In the genomic region with DNA sequence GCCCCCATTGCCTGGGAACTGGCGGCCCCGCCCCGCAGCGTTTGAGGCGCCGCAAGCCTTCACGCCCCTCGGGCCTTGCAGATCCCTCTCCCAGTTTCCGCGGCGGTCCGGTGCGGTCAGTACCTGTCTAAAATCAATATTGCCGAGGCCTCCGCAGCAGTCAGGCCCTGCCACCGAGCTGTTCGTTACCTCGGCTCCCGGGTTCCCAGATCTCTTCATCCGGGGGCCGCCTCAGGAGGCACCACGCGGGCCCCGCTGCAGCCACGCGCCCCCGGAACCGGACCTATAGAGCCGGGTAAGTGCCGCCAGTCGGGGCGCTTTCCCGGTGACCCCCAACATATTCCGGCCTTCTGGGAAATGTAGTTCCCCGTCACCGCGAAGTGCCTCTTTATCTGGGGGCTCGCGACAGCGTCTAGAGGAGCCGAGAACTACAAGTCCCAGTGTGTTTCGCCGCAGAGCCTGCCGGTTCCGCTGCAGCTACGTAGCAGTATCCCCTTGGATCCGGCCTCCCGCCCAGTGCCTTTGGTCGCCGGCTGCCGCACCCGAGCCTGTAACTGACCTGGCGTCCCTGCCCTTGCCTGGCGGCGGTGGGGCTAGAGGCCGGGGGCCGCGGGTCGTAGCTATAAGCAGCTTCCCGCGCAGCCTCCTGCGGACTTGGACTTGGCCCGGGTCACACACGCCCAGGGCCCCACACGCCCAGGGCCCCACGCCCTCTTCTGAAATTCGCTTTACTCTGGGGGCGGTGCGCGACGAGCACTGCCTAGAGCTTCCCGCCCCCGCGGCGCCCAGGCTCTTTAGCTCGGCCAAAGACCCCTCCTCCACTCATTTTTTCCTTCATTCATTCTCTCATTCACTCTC, we compare ENCODE assay signal across 8 cellular contexts. TPM values are rescaled to one million over a fixed set of nuclear protein-coding genes. Genes with fewer than 3 reads are reported as not detected.
DNase-seq lines count a peak whose midpoint lies in the region; ATAC-seq, FAIRE-seq and TF ChIP-seq lines count a peak whose summit lies in the region.

A gene with protein sequence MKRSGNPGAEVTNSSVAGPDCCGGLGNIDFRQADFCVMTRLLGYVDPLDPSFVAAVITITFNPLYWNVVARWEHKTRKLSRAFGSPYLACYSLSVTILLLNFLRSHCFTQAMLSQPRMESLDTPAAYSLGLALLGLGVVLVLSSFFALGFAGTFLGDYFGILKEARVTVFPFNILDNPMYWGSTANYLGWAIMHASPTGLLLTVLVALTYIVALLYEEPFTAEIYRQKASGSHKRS (minus strand): TSS at position 301 of the 858 bp plus-strand sequence. CDS start 82 bp downstream, at position 219.

- peak within 1 kb of the TSS; percentile 42 for H3K56ac ChIP-seq in H1 (replicated peaks; ENCODE audit: insufficient read length, low read depth, low read length)

- CTCF ChIA-PET in H1 (lab: Charles Lee; ENCODE audit: partially characterized antibody), result interaction anchor here (1.0 to 7.4 kb wide), 9 partner anchors 10 to 95 kb away, joined by 3 to 54 read pairs (median 4); no protein-coding TSS in a partner anchor

- DNase-seq in COLO668 (lab: John Stamatoyannopoulos, UW; ENCODE audit: unreplicated experiment) (peak; percentile 93), HT1080 (ENCODE audit: low read depth) (peak; percentile 98), NOMO-1 treated with DMSO at 0.1 percent for 48 hours (lab: John Stamatoyannopoulos, UW; ENCODE audit: unreplicated experiment) (peak; percentile 99), H1 (ENCODE audit: low read depth in 1 of 2, low spot score in 2 of 2) (peak; percentile 90 to 93), memory B cell (ENCODE audit: low spot score in 2 of 2) (peak; percentile 88 to 90)
- DNase-seq in activated CD8-positive, alpha-beta memory T cell treated with anti-CD3 and anti-CD28 coated beads for 4 hours (ENCODE audit: low read depth in 2 of 2), result peak; percentile 84 to 92
- peak; percentile 80 for DNase-seq in stimulated activated CD8-positive, alpha-beta memory T cell treated with anti-CD3 and anti-CD28 coated beads, Interleukin-12 subunit alpha, Interleukin-12 subunit beta, amount 100 ng/mL, for 24 hours (ENCODE audit: extremely low read depth)

- H2AFZ ChIP-seq in H1 (ENCODE audit: low read length), result peak within 1 kb of the TSS; percentile 54; the same call in 1 of the 2 replicates

- peak within 1 kb of the TSS; percentile 76 for H3K27ac Mint-ChIP-seq in memory B cell

- no peak within 1 kb of the TSS for H3K14ac ChIP-seq in H1 (ENCODE audit: insufficient read length)

- peaks cover 9% of the 10 kb centered on the region for H3K23me2 ChIP-seq in H1 (ENCODE audit: low read depth, low read length)

- H3K9ac ChIP-seq in H1 (replicated peaks in 1 of 4; ENCODE audit: extremely low read depth in 1 of 4, low read depth in 3 of 4, low read length in 3 of 4), result peak within 1 kb of the TSS; percentile 69 to 89 (median 70)

- H3K36me3 ChIP-seq in H1 (ENCODE audit: control insufficient read depth in 2 of 4, insufficient read depth in 4 of 4, low read length in 3 of 4), result no peaks in the 10 kb centered on the region

- peak within 1 kb of the TSS; percentile 96 for H4K91ac ChIP-seq in H1 (replicated peaks; ENCODE audit: insufficient read length, low read length)

- peaks cover 0 to 20% of the 10 kb centered on the region in 2 experiments; a peak in 2 of 4 replicates for H3K79me2 ChIP-seq in H1 (ENCODE audit: control insufficient read depth in 1 of 2, insufficient read depth in 2 of 2, low read length in 2 of 2)

- H4K20me1 ChIP-seq in H1 (replicated peaks in 1 of 2; ENCODE audit: control insufficient read depth in 1 of 2, insufficient read depth in 2 of 2, low read length in 2 of 2), result no peaks in the 10 kb centered on the region

- H4K5ac ChIP-seq in H1 (ENCODE audit: insufficient read length, low read depth, low read length), result peak within 1 kb of the TSS; percentile 88

- peak within 1 kb of the TSS; percentile 97; the same call in 1 of the 2 replicates for H2AK5ac ChIP-seq in H1 (ENCODE audit: low read depth, low read length)

- TF ChIP-seq CTCF in H1 (IDR thresholded peaks at IDR 0.05; ENCODE audit: control extremely low read depth in 1 of 3, insufficient read depth in 1 of 3, low read depth in 1 of 3, low read length in 3 of 3), result no peak

- H3K4ac ChIP-seq in H1 (replicated peaks; ENCODE audit: insufficient read length, low read depth, low read length), result peak within 1 kb of the TSS; percentile 81

- peak within 1 kb of the TSS; percentile 89 to 96 for H3K4me2 ChIP-seq in H1 (ENCODE audit: insufficient read depth in 1 of 2, low read depth in 2 of 2, low read length in 2 of 2)

- H3K4me1 Mint-ChIP-seq in memory B cell, result peaks cover 13% of the 10 kb centered on the region

- no peak within 1 kb of the TSS for H2BK15ac ChIP-seq in H1 (ENCODE audit: low read length)

- H2BK5ac ChIP-seq in H1 (ENCODE audit: low read depth, low read length), result peak within 1 kb of the TSS; percentile 16

- POLR2A ChIA-PET in H1 (lab: Charles Lee; ENCODE audit: partially characterized antibody), result interaction anchor here (0.8 to 5.3 kb wide), 9 partner anchors 9 to 316 kb away, joined by 3 to 20 read pairs (median 3); partner anchors contain the start of gene RASD1

- H3K9me3 Mint-ChIP-seq in memory B cell, result no peaks in the 10 kb centered on the region

- H3K4me1 ChIP-seq in H1 (replicated peaks in 1 of 4; ENCODE audit: control insufficient read depth in 3 of 4, insufficient read depth in 4 of 4, low read length in 3 of 4), result peaks cover 0 to 10% (median 2%) of the 10 kb centered on the region in 4 experiments; a peak in 4 of 7 replicates

- H3K79me1 ChIP-seq in H1 (ENCODE audit: low read depth, low read length), result no peaks in the 10 kb centered on the region; the same call in none of the 2 replicates

- peak in 1 of 2 experiments; percentile 9; a peak in 1 of 3 replicates for TF ChIP-seq EP300 in H1 (IDR thresholded peaks at IDR 0.05; ENCODE audit: borderline replicate concordance in 1 of 2, low read depth in 2 of 2, low read length in 2 of 2)

- no peak within 1 kb of the TSS for H2BK20ac ChIP-seq in H1 (ENCODE audit: low read length)

- TF ChIP-seq POLR2A in H1 (IDR thresholded peaks at IDR 0.05; ENCODE audit: control extremely low read depth in 1 of 2, low read depth in 2 of 2, low read length in 2 of 2), result peak; percentile 4 to 78; a peak in 2 of 3 replicates

- ATAC-seq in GM21360 (IDR thresholded peaks at IDR 0.05; ENCODE audit: unreplicated experiment) (peak; percentile 91), memory B cell (ENCODE audit: low read depth) (peak; percentile 88)

- H3K4me3 Mint-ChIP-seq in memory B cell, result peak within 1 kb of the TSS; percentile 85

- H3K9me3 ChIP-seq in H1 (ENCODE audit: insufficient read depth in 2 of 2, low read depth in 1 of 2, low read length in 1 of 2), result no peaks in the 10 kb centered on the region

- H4K8ac ChIP-seq in H1 (ENCODE audit: extremely low read depth, insufficient read depth, low read length), result peak within 1 kb of the TSS; percentile 97

- peak within 1 kb of the TSS; percentile 28 for H2BK120ac ChIP-seq in H1 (replicated peaks; ENCODE audit: low read depth, low read length)

- no peaks in the 10 kb centered on the region for H3K36me3 Mint-ChIP-seq in memory B cell

- H3K18ac ChIP-seq in H1 (ENCODE audit: extremely low read depth, low read length), result peak within 1 kb of the TSS; percentile 87

- no peaks in the 10 kb centered on the region for H3K27me3 Mint-ChIP-seq in memory B cell

- H3K27me3 ChIP-seq in H1 (replicated peaks in 1 of 4; ENCODE audit: control insufficient read depth in 3 of 4, extremely low read depth in 1 of 4, insufficient read depth in 3 of 4, low read length in 3 of 4), result no peaks in the 10 kb centered on the region

- TF ChIP-seq RAD21 in H1 (IDR thresholded peaks at IDR 0.05 in 1 of 2, conservative IDR thresholded peaks at IDR 0.05 in 1 of 2; ENCODE audit: low read depth in 2 of 2, low read length in 2 of 2), result no peak

- H3K23ac ChIP-seq in H1 (ENCODE audit: insufficient read length), result no peak within 1 kb of the TSS

- peak within 1 kb of the TSS; percentile 69 to 87 (median 86) for H3K4me3 ChIP-seq in H1 (ENCODE audit: extremely low read depth in 1 of 4, insufficient read depth in 2 of 4, low read depth in 3 of 4, low read length in 4 of 4)

- FAIRE-seq in H1 (lab: Jason Lieb, UNC), result peak; percentile 88

- peak within 1 kb of the TSS; percentile 60; the same call in 1 of the 2 replicates for H3K27ac ChIP-seq in H1 (ENCODE audit: low read depth, low read length)

- WGBS in H1 (ENCODE audit: extremely low coverage in 1 of 2, insufficient coverage in 1 of 2, insufficient read length in 1 of 2, insufficient replicate concordance in 2 of 2, low coverage in 1 of 2, low lambda C conversion rate in 2 of 2, missing lambda C conversion rate in 1 of 2), 2 experiments, result 1% methylated on average over 69 of the region's 76 CpGs; no CpG with 5 or more reads in 1 of the 2 experiments

- peak within 1 kb of the TSS; percentile 4; the same call in 1 of the 2 replicates for H2BK12ac ChIP-seq in H1 (ENCODE audit: low read depth, low read length)

TF ChIP-seq in H1, 55 proteins besides CTCF, POLR2A, EP300 and RAD21 (continues in another document):
- TF ChIP-seq KDM5A (IDR thresholded peaks at IDR 0.05; ENCODE audit: low read length) (0 out of 2 replicates have a peak, but pooled peaks have one; percentile 30), BCL11A (IDR thresholded peaks at IDR 0.05; ENCODE audit: low read depth in 2 of 2, low read length in 2 of 2) (no peak)
- TF ChIP-seq, protein P1, sequence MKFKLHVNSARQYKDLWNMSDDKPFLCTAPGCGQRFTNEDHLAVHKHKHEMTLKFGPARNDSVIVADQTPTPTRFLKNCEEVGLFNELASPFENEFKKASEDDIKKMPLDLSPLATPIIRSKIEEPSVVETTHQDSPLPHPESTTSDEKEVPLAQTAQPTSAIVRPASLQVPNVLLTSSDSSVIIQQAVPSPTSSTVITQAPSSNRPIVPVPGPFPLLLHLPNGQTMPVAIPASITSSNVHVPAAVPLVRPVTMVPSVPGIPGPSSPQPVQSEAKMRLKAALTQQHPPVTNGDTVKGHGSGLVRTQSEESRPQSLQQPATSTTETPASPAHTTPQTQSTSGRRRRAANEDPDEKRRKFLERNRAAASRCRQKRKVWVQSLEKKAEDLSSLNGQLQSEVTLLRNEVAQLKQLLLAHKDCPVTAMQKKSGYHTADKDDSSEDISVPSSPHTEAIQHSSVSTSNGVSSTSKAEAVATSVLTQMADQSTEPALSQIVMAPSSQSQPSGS (IDR thresholded peaks at IDR 0.05; ENCODE audit: low read length), result no peak; the same call in 1 of the 2 replicates

RNA-seq across cellular contexts. Expression of the gene that starts here (rescaled TPM):
- total RNA-seq in HT1080 (2014; rRNA removed; shearing (Covaris generic)), result 79.9 and 89.8 TPM in 2 replicates
- polyA plus RNA-seq in HT1080 (2015; cell fraction: cytosol; rRNA removed), result 57.7 and 64.2 TPM in 2 replicates
- 20.3 and 27.2 TPM in 2 replicates for polyA plus RNA-seq in HT1080 (2015; cell fraction: nucleus; rRNA removed)
- 40.1 and 42.0 TPM in 2 replicates for total RNA-seq in H1 (2021; fragmentation: NEBNext Ultra II Directional; extraction: Animal tissue kit (Norgen Biotek cat#: 25700))
- 118 and 128 TPM in 2 replicates for polyA plus RNA-seq in H1 (2011; rRNA removed)
- polyA plus RNA-seq in H1 (2011; cell fraction: cytosol; rRNA removed), result 63.0 TPM
- 77.1 TPM for polyA plus RNA-seq in H1 (2011; cell fraction: nucleus; rRNA removed)
- 28.5 to 79.6 TPM (median 53.6 TPM) in 4 replicates for polyA plus RNA-seq in H1 (2012, experiment 1 of 2)
- polyA plus RNA-seq in H1 (2012, experiment 2 of 2), result 79.6 TPM
- polyA plus RNA-seq in H1 (2013, experiment 1 of 2), result 41.7 TPM
- 47.0 TPM for polyA plus RNA-seq in H1 (2013, experiment 2 of 2)
- 22.2 and 23.0 TPM in 2 replicates for polyA minus RNA-seq in H1 (2011; rRNA and poly(A)+ RNA removed)
- polyA minus RNA-seq in H1 (2011; cell fraction: cytosol; rRNA and poly(A)+ RNA removed), result 18.1 TPM
- polyA minus RNA-seq in H1 (2011; cell fraction: nucleus; rRNA and poly(A)+ RNA removed), result 13.7 TPM

Comparison
In these comparisons a context has a peak if more than half of its experiments do, and no peak if none do; other contexts are left out.
1. Peak in every context shown above with its lines: DNase-seq, ATAC-seq, H3K4me3 ChIP-seq and H3K27ac ChIP-seq.